Comparison of ENCODE assay signal across 13 cellular contexts in the genomic region with DNA sequence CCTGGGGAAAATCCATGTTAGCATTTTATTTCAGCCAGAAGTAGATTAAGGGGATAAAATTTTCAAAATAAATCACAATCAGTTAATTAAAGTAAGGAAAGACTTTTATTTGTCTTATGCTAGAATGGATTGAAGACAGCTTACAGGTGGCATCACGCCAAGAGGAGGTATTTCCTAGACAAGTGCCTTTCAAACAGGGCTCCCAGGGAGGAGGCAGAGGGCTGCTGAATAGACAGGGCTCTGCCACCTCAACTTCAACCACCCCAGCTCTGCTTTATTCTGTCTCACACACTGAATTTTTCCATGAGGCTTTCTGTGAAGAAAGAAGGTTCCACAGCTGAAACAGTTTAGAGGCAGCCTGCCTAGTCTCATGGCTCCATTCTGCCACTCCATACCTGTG. TPM values are rescaled to one million over a fixed set of nuclear protein-coding genes. Genes with fewer than 3 reads are reported as not detected.
A peak's percentile ranks its signal among the peaks of the same experiment; 100 is the strongest.
DNase-seq lines count a peak whose midpoint lies in the region; ATAC-seq, FAIRE-seq and TF ChIP-seq lines count a peak whose summit lies in the region.
"Had no signal": no experiment of that assay in that cellular context is flagged by ENCODE, and none has a peak within 500 bp of the region (broad histone marks: within the 10 kb centered on the region; RNA-seq: fewer than 3 reads in every experiment).

No MANE protein-coding gene starts in this region.

- TF ChIP-seq EP300 in suprapubic skin (IDR thresholded peaks at IDR 0.05), result no peak

- no peak overlapping the region; the same call in 1 of the 2 replicates for H3K4me3 ChIP-seq in ACC112 (ENCODE audit: low read depth, low read length)
- no peak overlapping the region for H3K4me3 ChIP-seq in left lung
- H3K4me3 ChIP-seq in suprapubic skin, result no peak overlapping the region

- H3K27ac Mint-ChIP-seq in T-cell, result peak overlapping the region in 1 of 2 donors; percentile 99
- H3K27ac Mint-ChIP-seq: endodermal cell had no signal

- TF ChIP-seq CTCF in left lung (IDR thresholded peaks at IDR 0.05) (no peak), suprapubic skin (IDR thresholded peaks at IDR 0.05) (no peak)

- H3K4me1 ChIP-seq in ACC112 (ENCODE audit: control insufficient read depth, insufficient read depth, low read length, unreplicated experiment) (peaks cover 16% of the 10 kb centered on the region), left lung (peaks cover 31 to 43% of the 10 kb centered on the region in 2 donors), suprapubic skin (peaks cover 5% of the 10 kb centered on the region)

- WGBS in suprapubic skin, result 62% methylated on average over 1 of the region's 1 CpG

- peak overlapping the region in 2 of 3 donors; percentile 81 to 82 for H3K4me3 Mint-ChIP-seq in T-cell
- H3K4me3 Mint-ChIP-seq: endodermal cell had no signal

- H3K9me3 ChIP-seq in left lung, result no peaks in the 10 kb centered on the region
- H3K9me3 ChIP-seq in suprapubic skin, result no peaks in the 10 kb centered on the region

- H3K79me2 ChIP-seq in ACC112 (ENCODE audit: control insufficient read depth, insufficient read depth, low read length, unreplicated experiment), result no peaks in the 10 kb centered on the region

- peaks cover 19 to 25% (median 21%) of the 10 kb centered on the region in 3 donors for H3K4me1 Mint-ChIP-seq in T-cell

- H2AFZ ChIP-seq in ACC112 (ENCODE audit: low read length, unreplicated experiment), result peak overlapping the region; percentile 76

- H3K9me3 Mint-ChIP-seq in T-cell, result no peaks in the 10 kb centered on the region
- H3K9me3 Mint-ChIP-seq: endodermal cell had no signal

- no peaks in the 10 kb centered on the region for H3K36me3 Mint-ChIP-seq in T-cell
- H3K36me3 Mint-ChIP-seq: CD4-positive, alpha-beta memory T cell had no signal

- DNase-seq in DMS53 treated with DMSO at 0.1 percent for 48 hours (lab: John Stamatoyannopoulos, UW; ENCODE audit: unreplicated experiment) (peak; percentile 59), T-cell (peak in 4 of 34 experiments; percentile 1 to 6 (median 6)), left lung (no peak), suprapubic skin (ENCODE audit: low spot score in 2 of 2) (no peak), GM12892 (ENCODE audit: insufficient read length) (no peak)
- DNase-seq: CD4-positive, alpha-beta memory T cell; endodermal cell; stimulated activated CD4-positive, alpha-beta T cell treated with anti-CD3 and anti-CD28 coated beads, Interleukin-4, amount 100 ng/mL, for 1 hour; stimulated activated naive CD8-positive, alpha-beta T cell treated with anti-CD3 and anti-CD28 coated beads, Interleukin-15, Interleukin-2, amounts not matched to agents 100 U/mL and 50 U/mL, for 24 hours had no signal

- peaks cover 2 to 4% of the 10 kb centered on the region in 2 donors for H3K27me3 Mint-ChIP-seq in T-cell

- intact Hi-C loops in left lung (cut with DNase I), result no loop called here

- FAIRE-seq in GM12892 (lab: Jason Lieb, UNC), result no peak
- FAIRE-seq: astrocyte had no signal

- no peaks in the 10 kb centered on the region for H3K27me3 ChIP-seq in ACC112 (ENCODE audit: insufficient read depth, low read length)
- no peaks in the 10 kb centered on the region for H3K27me3 ChIP-seq in left lung
- peaks cover 3% of the 10 kb centered on the region for H3K27me3 ChIP-seq in suprapubic skin

- CTCF ChIA-PET in T-cell (lab: Charles Lee), result no interaction called here

- POLR2A ChIA-PET in T-cell (lab: Charles Lee), result interaction anchor here in 1 of 2 donors (0.8 kb wide), 1 partner anchor 10 kb away, joined by 3 read pairs; no protein-coding TSS in a partner anchor

- H3K36me3 ChIP-seq in ACC112 (ENCODE audit: insufficient read depth, low read length), result no peaks in the 10 kb centered on the region
- H3K36me3 ChIP-seq in left lung, result no peaks in the 10 kb centered on the region
- H3K36me3 ChIP-seq in suprapubic skin, result no peaks in the 10 kb centered on the region

- TF ChIP-seq POLR2A in suprapubic skin (IDR thresholded peaks at IDR 0.05), result no peak
- no peak for TF ChIP-seq POLR2A in GM12892 (IDR thresholded peaks at IDR 0.05; ENCODE audit: low read depth, low read length)

- H3K27ac ChIP-seq in ACC112 (ENCODE audit: low read depth, low read length) (peak overlapping the region; percentile 78), left lung (peak overlapping the region; percentile 45 to 62), suprapubic skin (no peak overlapping the region)

- ATAC-seq in T-cell (replicated peaks in 1 of 4), result peak in 1 of 4 experiments; percentile 35
- peak; percentile 22 for ATAC-seq in left lung
- no peak for ATAC-seq in HG02588 (IDR thresholded peaks at IDR 0.05; ENCODE audit: unreplicated experiment)
- no peak for ATAC-seq in GM18870 (IDR thresholded peaks at IDR 0.05; ENCODE audit: unreplicated experiment)

RNA-seq across cellular contexts. Expression of a gene that starts 12.1 kb away (rescaled TPM):
- total RNA-seq in T-cell (under 1 TPM in 1 of 5 donors, not detected in 4; 0.13 TPM), left lung (10 to 100 TPM; 13.8 to 16.1 TPM), suprapubic skin (1 to 10 TPM in 2 of 4 donors, under 1 TPM in 2; 0.19 to 3.9 (median 1.4) TPM)
- polyA plus RNA-seq in GM12892 (2012; ENCODE audit: missing spikeins), result not detected
- polyA plus RNA-seq: CD4-positive, alpha-beta memory T cell had no signal
